Comparison of ENCODE assay signal across 8 cellular contexts in the genomic region with DNA sequence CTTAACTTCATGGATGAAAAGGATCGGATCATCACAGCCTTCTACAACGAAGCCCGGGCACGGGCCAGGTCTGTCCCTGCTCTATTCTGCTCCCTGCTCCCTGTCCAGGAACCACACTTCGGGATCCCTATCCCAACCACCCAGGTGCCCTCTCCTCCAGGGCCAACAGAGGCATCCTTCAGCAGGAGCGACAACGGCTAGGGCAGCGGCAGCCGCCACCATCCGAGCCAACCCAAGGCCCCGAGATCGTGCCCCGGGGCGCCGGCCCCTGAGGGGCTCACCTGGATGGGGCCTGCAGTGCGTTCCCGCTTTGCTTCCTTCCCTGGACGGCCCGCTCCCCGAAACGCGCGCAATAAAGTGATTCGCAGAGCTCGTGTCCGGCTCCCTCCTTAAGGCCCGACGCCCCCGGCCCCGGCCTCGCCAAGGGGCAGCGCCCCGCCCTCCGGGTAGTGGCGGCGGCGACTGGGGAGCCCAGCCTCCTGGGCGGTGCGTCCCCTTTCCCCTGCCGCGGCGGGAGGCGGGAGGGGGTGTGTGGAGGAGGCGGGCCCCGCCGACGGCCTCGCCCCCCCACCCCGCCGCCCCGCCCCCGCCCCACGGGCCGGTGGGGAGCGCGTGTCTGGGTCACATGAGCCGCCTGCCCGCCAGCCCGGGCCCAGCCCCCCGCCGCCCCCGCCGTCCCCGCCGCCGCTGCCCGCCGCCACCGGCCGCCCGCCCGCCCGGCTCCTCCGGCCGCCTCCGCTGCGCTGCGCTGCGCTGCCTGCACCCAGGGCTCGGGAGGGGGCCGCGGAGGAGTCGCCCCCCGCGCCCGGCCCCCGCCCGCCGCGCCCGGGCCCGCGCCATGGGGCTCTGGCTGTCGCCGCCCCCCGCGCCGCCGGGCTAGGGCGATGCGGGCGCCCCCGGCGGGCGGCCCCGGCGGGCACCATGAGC. TPM values are rescaled to one million over a fixed set of nuclear protein-coding genes. Genes with fewer than 3 reads are reported as not detected.
DNase-seq lines count a peak whose midpoint lies in the region; ATAC-seq and TF ChIP-seq lines count a peak whose summit lies in the region.

A gene with protein sequence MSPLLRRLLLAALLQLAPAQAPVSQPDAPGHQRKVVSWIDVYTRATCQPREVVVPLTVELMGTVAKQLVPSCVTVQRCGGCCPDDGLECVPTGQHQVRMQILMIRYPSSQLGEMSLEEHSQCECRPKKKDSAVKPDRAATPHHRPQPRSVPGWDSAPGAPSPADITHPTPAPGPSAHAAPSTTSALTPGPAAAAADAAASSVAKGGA (plus strand): TSS at position 672 of the 927 bp plus-strand sequence. CDS start 250 bp downstream, at position 922.

- no peaks in the 10 kb centered on the region for H3K9me3 ChIP-seq in A673 (ENCODE audit: low read depth, low read length, poor library complexity, severe bottlenecking)

- BruUV-seq in A673 (replicated peaks; lab: Mats Ljungman, UMichigan): no TSS peak

- CTCF ChIA-PET in A673 (lab: Charles Lee): no interaction called here

- peak within 1 kb of the TSS; percentile 70 for H3K27ac ChIP-seq in A673 (ENCODE audit: low read depth, low read length, poor library complexity, severe bottlenecking)

- intact Hi-C loops in A673 (cut with micrococcal nuclease; ENCODE audit: unreplicated experiment): no loop called here

- peaks cover 16% of the 10 kb centered on the region for H3K36me3 ChIP-seq in A673 (ENCODE audit: insufficient read depth, low read length, poor library complexity, severe bottlenecking)
- no peaks in the 10 kb centered on the region for H3K36me3 ChIP-seq in kidney epithelial cell (ENCODE audit: control insufficient read depth, insufficient read depth, low read length)

- ATAC-seq in GM18868 (IDR thresholded peaks at IDR 0.05; ENCODE audit: unreplicated experiment): peak; percentile 54
- ATAC-seq in HG03565 (IDR thresholded peaks at IDR 0.05; ENCODE audit: unreplicated experiment): no peak

- POLR2A ChIA-PET in A673 (lab: Charles Lee; ENCODE audit: low non-redundant PET): no interaction called here

- DNase-seq in A673 (ENCODE audit: low spot score): peak; percentile 72
- no peak for DNase-seq in LNCaP clone FGC (ENCODE audit: low read depth)
- peak; percentile 36 to 60 (median 44) for DNase-seq in activated CD4-positive, CD25-positive, alpha-beta regulatory T cell (lab: John Stamatoyannopoulos, UW)
- DNase-seq in cerebellum (ENCODE audit: low spot score): peak; percentile 64
- no peak for DNase-seq in kidney epithelial cell (ENCODE audit: low read depth)
- peak; percentile 64 to 69 for DNase-seq in stimulated activated CD4-positive, alpha-beta T cell treated with anti-CD3 and anti-CD28 coated beads, Interleukin-1b, Interleukin-23, amount 100 ng/mL, for 4 hours (ENCODE audit: low read depth in 2 of 2)

- no peak for TF ChIP-seq CTCF in A673 (conservative IDR thresholded peaks at IDR 0.05; ENCODE audit: low read depth, low read length)
- TF ChIP-seq CTCF in LNCaP clone FGC (IDR thresholded peaks at IDR 0.05; ENCODE audit: control insufficient read depth, extremely low read depth, insufficient read depth): no peak
- no peak for TF ChIP-seq CTCF in kidney epithelial cell (IDR thresholded peaks at IDR 0.05; ENCODE audit: insufficient read depth, low read length, poor library complexity, severe bottlenecking)

- H3K27me3 ChIP-seq in A673 (replicated peaks; ENCODE audit: insufficient read depth, low read depth, low read length, poor library complexity) (no peaks in the 10 kb centered on the region), kidney epithelial cell (ENCODE audit: control insufficient read depth, insufficient read depth, low read length) (no peaks in the 10 kb centered on the region)

- H3K4me3 ChIP-seq in A673 (ENCODE audit: low read depth, low read length, poor library complexity, severe bottlenecking) (peak within 1 kb of the TSS; percentile 65), LNCaP clone FGC (ENCODE audit: low read depth, low read length) (peak within 1 kb of the TSS; percentile 58), kidney epithelial cell (ENCODE audit: low read depth, low read length) (peak within 1 kb of the TSS; percentile 50)

- H3K4me1 ChIP-seq in A673 (ENCODE audit: insufficient read depth, low read length, poor library complexity, severe bottlenecking): peaks cover 18% of the 10 kb centered on the region

RNA-seq across cellular contexts. Expression of the gene that starts here (rescaled TPM):
- total RNA-seq in A673 (2021) (93.3 and 108 TPM in 2 replicates), cerebellum (14.2 TPM), kidney epithelial cell (54.7 and 61.4 TPM in 2 replicates)

Comparison
In these comparisons a context has a peak if more than half of its experiments do, and no peak if none do; other contexts are left out.
1. DNase-seq: peak in A673 (single experiment), activated CD4-positive, CD25-positive, alpha-beta regulatory T cell (4 of 4), cerebellum (single experiment) and stimulated activated CD4-positive, alpha-beta T cell treated with anti-CD3 and anti-CD28 coated beads, Interleukin-1b, Interleukin-23, amount 100 ng/mL, for 4 hours (2 of 2); none in LNCaP clone FGC (single experiment) and kidney epithelial cell (single experiment).
2. Peak in every context shown above with its lines, with median percentiles within 50 percentile points of each other: H3K4me3 ChIP-seq.